10 cellular contexts compared by ENCODE assay signal in genomic region chr12:56499452-56499851, GRCh38. TPM values are rescaled to one million over a fixed set of nuclear protein-coding genes. Genes with fewer than 3 reads are reported as not detected.
"Had no signal": no experiment of that assay in that cellular context is flagged by ENCODE, and none has a peak within 500 bp of the region (broad histone marks: within the 10 kb centered on the region; RNA-seq: fewer than 3 reads in every experiment).

No MANE protein-coding gene starts in this region.

RNA-seq across cellular contexts. Expression of gene GLS2, which starts 11.5 kb away (rescaled TPM):
- total RNA-seq: ascending aorta had no signal

RNA-seq across cellular contexts. Expression of gene MIP, which starts 45.0 kb away (rescaled TPM):
- total RNA-seq: activated B cell treated with CpG ODN at 0.5 μM for 24 hours; activated CD4-positive, alpha-beta memory T cell treated with anti-CD3 and anti-CD28 coated beads for 36 hours; activated CD4-positive, alpha-beta T cell treated with anti-CD3 and anti-CD28 coated beads, Interleukin-2, amount 10 ng/mL, durations not matched to agents 24 days and 14 days; activated CD8-positive, alpha-beta memory T cell treated with anti-CD3 and anti-CD28 coated beads for 36 hours; activated CD8-positive, alpha-beta T cell treated with anti-CD3 and anti-CD28 coated beads for 36 hours; activated naive CD8-positive, alpha-beta T cell treated with anti-CD3 and anti-CD28 coated beads, Interleukin-2, amount 10 ng/mL, durations not matched to agents 7 days and 5 days; activated T-helper 2 cell treated with anti-CD3 and anti-CD28 coated beads, Interferon-gamma antibody, Interleukin-2, Interleukin-4, amounts not matched to agents 10 μg/mL and 5 μg/mL and 100 μg/mL, durations not matched to agents 14 hours and 24 hours and 36 hours; ascending aorta; cardiac muscle cell; chondrocyte had no signal
